Comparison of ENCODE assay signal across 21 cellular contexts in genomic region chr7:131371411-131371810, GRCh38. TPM values are rescaled to one million over a fixed set of nuclear protein-coding genes. Genes with fewer than 3 reads are reported as not detected.
DNase-seq lines count a peak whose midpoint lies in the region; ATAC-seq and TF ChIP-seq lines count a peak whose summit lies in the region.
"Had no signal": no experiment of that assay in that cellular context is flagged by ENCODE, and none has a peak within 500 bp of the region (broad histone marks: within the 10 kb centered on the region; RNA-seq: fewer than 3 reads in every experiment).

No MANE protein-coding gene starts in this region.

- intact Hi-C loops in psoas muscle (cut with DNase I) = no loop called here

- no peaks in the 10 kb centered on the region for H3K27me3 ChIP-seq in MG63
- H3K27me3 ChIP-seq in psoas muscle (ENCODE audit: insufficient read depth in 3 of 3, low read length in 2 of 3) = no peaks in the 10 kb centered on the region

- WGBS in psoas muscle, 3 donors = 84 to 86% (median 86%) methylated on average over 2 of the region's 2 CpGs

- H3K4me3 Mint-ChIP-seq in glutamatergic neuron (ENCODE audit: unreplicated experiment) = no peak overlapping the region
- H3K4me3 Mint-ChIP-seq: B cell, HFFc6 had no signal

- no peaks in the 10 kb centered on the region for H3K9me3 ChIP-seq in HEK293 (ENCODE audit: control insufficient read depth, insufficient read depth, low read depth, low read length)
- H3K9me3 ChIP-seq in SK-N-MC (ENCODE audit: low read depth, low read length) = no peaks in the 10 kb centered on the region
- H3K9me3 ChIP-seq in MG63 = no peaks in the 10 kb centered on the region
- H3K9me3 ChIP-seq in psoas muscle = no peaks in the 10 kb centered on the region

- no peaks in the 10 kb centered on the region for H3K36me3 Mint-ChIP-seq in glutamatergic neuron (ENCODE audit: unreplicated experiment)

- H3K27ac ChIP-seq in HEK293 (ENCODE audit: extremely low read depth, low read depth, low read length) = no peak overlapping the region
- peak overlapping the region; percentile 80 for H3K27ac ChIP-seq in SK-N-MC
- H3K27ac ChIP-seq in psoas muscle = no peak overlapping the region
- H3K27ac ChIP-seq: 22Rv1 had no signal

- H3K27ac Mint-ChIP-seq in glutamatergic neuron (ENCODE audit: unreplicated experiment) = peak overlapping the region; percentile 52
- H3K27ac Mint-ChIP-seq: B cell had no signal

- no peaks in the 10 kb centered on the region for H3K36me3 ChIP-seq in HEK293 (ENCODE audit: control insufficient read depth in 2 of 2, insufficient read depth in 1 of 2, low read length in 2 of 2)
- H3K36me3 ChIP-seq in SK-N-MC (ENCODE audit: insufficient read depth, low read length) = peaks cover 8% of the 10 kb centered on the region
- no peaks in the 10 kb centered on the region; the same call in 1 of the 2 replicates for H3K36me3 ChIP-seq in MG63
- H3K36me3 ChIP-seq in psoas muscle (ENCODE audit: insufficient read depth in 1 of 2, low read depth in 1 of 2) = no peaks in the 10 kb centered on the region

- TF ChIP-seq CTCF in HEK293 (tag by site-specific recombination; IDR thresholded peaks at IDR 0.05) (no peak), glutamatergic neuron (IDR thresholded peaks at IDR 0.05; ENCODE audit: partially characterized antibody, unreplicated experiment) (no peak), psoas muscle (IDR thresholded peaks at IDR 0.05) (no peak)

- H3K9me3 Mint-ChIP-seq in glutamatergic neuron (ENCODE audit: unreplicated experiment) = peaks cover 2% of the 10 kb centered on the region
- H3K9me3 Mint-ChIP-seq: HFFc6 had no signal

- H3K4me1 ChIP-seq in HEK293 (ENCODE audit: control insufficient read depth, insufficient read depth, low read length) (peaks cover 3% of the 10 kb centered on the region), psoas muscle (peaks cover 58% of the 10 kb centered on the region)

- DNase-seq in NCI-H1694 treated with DMSO at 0.1 percent for 48 hours (lab: John Stamatoyannopoulos, UW) = peak; percentile 17
- DNase-seq in NCI-H1694 (lab: John Stamatoyannopoulos, UW) = no peak
- DNase-seq in SK-N-MC (ENCODE audit: low read depth, low spot score) = no peak
- DNase-seq in glutamatergic neuron = no peak
- DNase-seq in NCI-H146 (lab: John Stamatoyannopoulos, UW) = no peak
- DNase-seq in MG63 = no peak
- no peak for DNase-seq in psoas muscle
- DNase-seq: COR-L47, DMS53, EL, HFFc6, KG1, NCI-H1417, NCI-H2029, NCI-H2171, NCI-H69, SHP77 treated with DMSO at 0.1 percent for 48 hours had no signal

- peaks cover 3% of the 10 kb centered on the region for H3K27me3 Mint-ChIP-seq in glutamatergic neuron (ENCODE audit: unreplicated experiment)
- H3K27me3 Mint-ChIP-seq: B cell had no signal

- H3K4me1 Mint-ChIP-seq in glutamatergic neuron (ENCODE audit: low read depth, unreplicated experiment) = peaks cover 37% of the 10 kb centered on the region

- no peak for ATAC-seq in psoas muscle
- ATAC-seq: HepG2 had no signal

- CTCF ChIA-PET in HEK293 (lab: Yijun Ruan, JAX) = no interaction called here

- POLR2A ChIA-PET in HEK293 (lab: Yijun Ruan, JAX) = no interaction called here

- no peak overlapping the region for H3K4me3 ChIP-seq in HEK293 (ENCODE audit: low read depth, low read length)
- no peak overlapping the region for H3K4me3 ChIP-seq in SK-N-MC
- no peak overlapping the region for H3K4me3 ChIP-seq in MG63
- no peak overlapping the region for H3K4me3 ChIP-seq in psoas muscle

- H3K9ac ChIP-seq in SK-N-MC (ENCODE audit: insufficient read length) = no peak overlapping the region

TF ChIP-seq in HEK293, 187 proteins besides CTCF, POLR2A, EP300 and RAD21:
- no peak for TF ChIP-seq ZNF660 (tag by site-specific recombination; IDR thresholded peaks at IDR 0.05)
- TF ChIP-seq ZBTB44 (tag by site-specific recombination; IDR thresholded peaks at IDR 0.05) = no peak
- no peak for TF ChIP-seq ZNF76 (tag by site-specific recombination; IDR thresholded peaks at IDR 0.05; ENCODE audit: borderline replicate concordance, low read depth)
- TF ChIP-seq ZNF600 (tag by site-specific recombination; IDR thresholded peaks at IDR 0.05) = 0 out of 2 replicates have a peak, but pooled peaks have one; percentile 26
- TF ChIP-seq ZNF664 (tag by site-specific recombination; IDR thresholded peaks at IDR 0.05) = 0 out of 2 replicates have a peak, but pooled peaks have one; percentile 29
- no peak for TF ChIP-seq TCF7L2 (IDR thresholded peaks at IDR 0.05; ENCODE audit: borderline replicate concordance, low read depth, low read length)
- TF ChIP-seq ZNF548 (tag by site-specific recombination; IDR thresholded peaks at IDR 0.05) = no peak
- no peak for TF ChIP-seq RBAK (tag by site-specific recombination; IDR thresholded peaks at IDR 0.05)
- no peak for TF ChIP-seq SCRT1 (tag by site-specific recombination; IDR thresholded peaks at IDR 0.05; ENCODE audit: borderline replicate concordance)
- TF ChIP-seq ZNF580 (tag by site-specific recombination; IDR thresholded peaks at IDR 0.05) = no peak
- TF ChIP-seq ZNF747 (tag by site-specific recombination; IDR thresholded peaks at IDR 0.05) = no peak
- TF ChIP-seq ZSCAN30 (tag by site-specific recombination; IDR thresholded peaks at IDR 0.05) = no peak
- no peak for TF ChIP-seq OVOL3 (tag by site-specific recombination; IDR thresholded peaks at IDR 0.05)
- TF ChIP-seq ZNF121 (tag by site-specific recombination; IDR thresholded peaks at IDR 0.05) = no peak

RNA-seq across cellular contexts. Expression of gene MKLN1, which starts 43.7 kb away (rescaled TPM):
- total RNA-seq in glutamatergic neuron (ENCODE audit: unreplicated experiment) (36.7 TPM), psoas muscle (10 to 100 TPM; 34.9 to 49.3 (median 45.3) TPM)
- total RNA-seq in MG63 (2014; rRNA removed; shearing (Covaris generic); ENCODE audit: low replicate concordance) = 14.9 and 15.1 TPM in 2 replicates
- 10 to 100 TPM; 14.7 to 70.8 (median 18.4) TPM for polyA plus RNA-seq in psoas muscle
